In the genomic region with DNA sequence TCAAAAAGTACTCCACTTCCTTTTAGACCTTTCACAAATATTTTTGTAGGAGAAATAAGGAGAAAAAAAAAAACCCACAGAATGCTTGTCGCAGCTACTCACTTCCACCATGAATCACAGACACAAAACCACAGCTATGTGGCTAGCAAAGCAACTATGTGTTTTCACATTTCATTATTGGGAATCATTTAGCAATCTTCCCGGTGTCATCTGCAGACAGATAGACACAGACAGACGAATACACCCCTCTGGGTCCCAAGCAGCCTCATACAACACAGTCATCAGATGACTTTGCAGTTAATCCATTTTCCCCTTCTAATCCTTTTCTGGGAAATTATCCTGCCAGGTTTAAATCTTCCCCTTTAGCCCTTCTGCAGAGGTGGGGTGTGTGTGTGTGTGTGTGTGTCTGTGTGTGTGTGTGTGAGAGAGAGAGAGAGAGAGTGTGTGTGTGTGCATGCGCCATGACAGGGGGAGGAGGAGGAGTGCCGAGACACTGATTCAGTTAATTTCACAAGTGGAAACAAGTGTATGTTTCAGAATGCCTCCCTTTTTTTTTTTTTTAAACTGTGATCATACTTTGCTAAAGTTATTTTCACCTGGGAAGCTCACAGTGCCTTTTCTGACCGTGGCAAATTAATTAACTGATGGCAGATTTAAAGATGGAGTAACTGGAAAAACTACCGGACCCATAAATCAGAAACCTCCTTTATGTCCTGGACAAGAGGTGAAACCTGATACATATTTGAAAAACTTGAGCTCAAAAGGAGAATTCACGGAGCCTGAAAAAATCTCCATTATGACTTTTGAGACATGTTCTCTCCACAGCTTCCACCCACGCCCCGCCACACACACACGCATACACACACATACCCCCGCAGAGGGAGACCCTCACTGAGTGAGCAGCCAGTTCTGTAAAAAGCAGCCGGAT, we compare ENCODE assay signal across 7 cellular contexts. TPM values are rescaled to one million over a fixed set of nuclear protein-coding genes. Genes with fewer than 3 reads are reported as not detected.
A peak's percentile ranks its signal among the peaks of the same experiment; 100 is the strongest.
DNase-seq lines count a peak whose midpoint lies in the region; ATAC-seq, FAIRE-seq and TF ChIP-seq lines count a peak whose summit lies in the region.

No MANE protein-coding gene starts in this region.

- intact Hi-C loops in left colon (cut with DNase I, micrococcal nuclease): no loop called here

- H3K4me3 ChIP-seq in bronchial epithelial cell (ENCODE audit: low read depth, low read length): peak overlapping the region; percentile 11

- ATAC-seq in left colon: no peak

- TF ChIP-seq CTCF in bronchial epithelial cell (IDR thresholded peaks at IDR 0.05; ENCODE audit: insufficient read depth, low read length, severe bottlenecking): no peak

- no peaks in the 10 kb centered on the region for H3K36me3 ChIP-seq in bronchial epithelial cell (ENCODE audit: control insufficient read depth, insufficient read depth, low read length)

- peak; percentile 100 for DNase-seq in HCEC 1CT
- DNase-seq in NOMO-1 treated with DMSO at 0.1 percent for 48 hours (lab: John Stamatoyannopoulos, UW; ENCODE audit: unreplicated experiment): peak; percentile 78
- peak; percentile 99 for DNase-seq in bronchial epithelial cell (ENCODE audit: low read depth)
- DNase-seq in myocyte (ENCODE audit: low read depth): peak; percentile 96
- no peak for DNase-seq in left colon
- no peak for DNase-seq in iPS-NIHi7 (ENCODE audit: extremely low spot score)
- DNase-seq in UCSD-AML1 (lab: John Stamatoyannopoulos, UW; ENCODE audit: unreplicated experiment): no peak

- no peaks in the 10 kb centered on the region for H3K27me3 ChIP-seq in bronchial epithelial cell (ENCODE audit: control insufficient read depth, insufficient read depth, low read length)

- FAIRE-seq in bronchial epithelial cell (lab: Jason Lieb, UNC): no peak

RNA-seq across cellular contexts. Expression of gene LTBP2, which starts 39.9 kb away (rescaled TPM):
- 4.1 and 6.6 TPM in 2 replicates for total RNA-seq in bronchial epithelial cell
- total RNA-seq in myocyte: 16.5 and 18.6 TPM in 2 replicates
- 477 TPM for polyA plus RNA-seq in myocyte (2012)
- 1 to 10 TPM; 2.8 to 6.4 TPM for total RNA-seq in left colon

Comparison
In these comparisons a context has a peak if more than half of its experiments do, and no peak if none do; other contexts are left out.
1. DNase-seq: peak in HCEC 1CT (single experiment), NOMO-1 treated with DMSO at 0.1 percent for 48 hours (single experiment), bronchial epithelial cell (single experiment) and myocyte (single experiment); none in left colon (0 of 2), iPS-NIHi7 (single experiment) and UCSD-AML1 (single experiment).